Comparison of ENCODE assay signal across 19 cellular contexts in genomic region chr11:204587-205109, GRCh38. TPM values are rescaled to one million over a fixed set of nuclear protein-coding genes. Genes with fewer than 3 reads are reported as not detected.
A peak's percentile ranks its signal among the peaks of the same experiment; 100 is the strongest.
DNase-seq lines count a peak whose midpoint lies in the region; FAIRE-seq and TF ChIP-seq lines count a peak whose summit lies in the region.
"Had no signal": no experiment of that assay in that cellular context is flagged by ENCODE, and none has a peak within 500 bp of the region (broad histone marks: within the 10 kb centered on the region; RNA-seq: fewer than 3 reads in every experiment).

No MANE protein-coding gene starts in this region.

- H3K27ac ChIP-seq in endodermal cell (ENCODE audit: low read depth, low read length) (no peak overlapping the region), stomach (peak overlapping the region in 1 of 5 donors; percentile 2)
- H3K27ac ChIP-seq: thoracic aorta had no signal

- H3K27ac Mint-ChIP-seq in endodermal cell = no peak overlapping the region

- H3K9ac ChIP-seq in Loucy (ENCODE audit: low read depth, low read length, poor library complexity, severe bottlenecking) (no peak overlapping the region), endodermal cell (ENCODE audit: extremely low read depth, low read length, poor library complexity, severe bottlenecking) (no peak overlapping the region)

- peaks cover 20% of the 10 kb centered on the region for H4K20me1 ChIP-seq in Loucy (ENCODE audit: insufficient read depth, low read length, poor library complexity, severe bottlenecking)

- H3K9me3 Mint-ChIP-seq in endodermal cell = no peaks in the 10 kb centered on the region
- H3K9me3 Mint-ChIP-seq: activated T-helper 2 cell treated with anti-CD3 and anti-CD28 coated beads, Interferon-gamma antibody, Interleukin-2, Interleukin-4, amounts not matched to agents 10 μg/mL and 5 μg/mL and 100 μg/mL, durations not matched to agents 14 hours and 24 hours and 36 hours had no signal

- no peak overlapping the region for H3K4me3 Mint-ChIP-seq in endodermal cell

- H3K27me3 ChIP-seq in Loucy (ENCODE audit: insufficient read depth, low read length, poor library complexity, severe bottlenecking) (no peaks in the 10 kb centered on the region), endodermal cell (ENCODE audit: control insufficient read depth, insufficient read depth, low read length, poor library complexity, severe bottlenecking) (no peaks in the 10 kb centered on the region), stomach (no peaks in the 10 kb centered on the region), MG63 (no peaks in the 10 kb centered on the region)

- H3K79me2 ChIP-seq in Loucy (ENCODE audit: insufficient read depth, low read length) = peaks cover 42% of the 10 kb centered on the region

- FAIRE-seq in GM19239 (lab: Jason Lieb, UNC) = no peak
- FAIRE-seq: D721Med, GM18507 had no signal

- H3K9me2 ChIP-seq in Loucy (replicated peaks; ENCODE audit: low read depth, low read length) = no peaks in the 10 kb centered on the region

- H3K36me3 Mint-ChIP-seq in endodermal cell (ENCODE audit: low read depth) = peaks cover 31% of the 10 kb centered on the region

- H3K4me1 ChIP-seq in Loucy (ENCODE audit: insufficient read depth, low read length, poor library complexity, severe bottlenecking) (peaks cover 46% of the 10 kb centered on the region), endodermal cell (ENCODE audit: control insufficient read depth, insufficient read depth, low read length) (peaks cover 33% of the 10 kb centered on the region), stomach (peaks cover 19 to 62% (median 51%) of the 10 kb centered on the region in 4 donors)

- WGBS in endodermal cell (ENCODE audit: insufficient coverage in 1 of 2, insufficient read length in 1 of 2), 2 experiments = 85 to 92% methylated on average over 4 to 11 of the region's 12 CpGs
- WGBS in stomach, 5 donors = 83 to 88% (median 87%) methylated on average over 5 to 12 of the region's 12 CpGs

- peaks cover 29% of the 10 kb centered on the region for H3K4me1 Mint-ChIP-seq in endodermal cell

- TF ChIP-seq EP300 in stomach (IDR thresholded peaks at IDR 0.05) = no peak

- peak overlapping the region; percentile 9 for H3K4me2 ChIP-seq in Loucy (ENCODE audit: low read depth, low read length, poor library complexity, severe bottlenecking)

- H3K4me3 ChIP-seq in Loucy (ENCODE audit: low read length, poor library complexity, severe bottlenecking) (no peak overlapping the region), endodermal cell (ENCODE audit: low read length) (no peak overlapping the region), stomach (peak overlapping the region in 1 of 4 donors; percentile 90), MG63 (no peak overlapping the region)

- peaks cover 5% of the 10 kb centered on the region for H3F3A ChIP-seq in Loucy (ENCODE audit: low read depth)

- H3K36me3 ChIP-seq in Loucy (ENCODE audit: insufficient read depth, low read length) (no peaks in the 10 kb centered on the region), endodermal cell (ENCODE audit: control insufficient read depth, insufficient read depth, low read length) (peaks cover 31% of the 10 kb centered on the region), stomach (peaks cover 12 to 62% (median 56%) of the 10 kb centered on the region in 4 donors), MG63 (peaks cover 71% of the 10 kb centered on the region)

- DNase-seq in activated effector memory CD4-positive, alpha-beta T cell treated with anti-CD3 and anti-CD28 coated beads, Interleukin-2, amount 50 U/mL, for 16 hours = peak; percentile 52
- no peak for DNase-seq in activated effector memory CD4-positive, alpha-beta T cell treated with Interleukin-2 at 50 U/mL for 16 hours
- DNase-seq in endodermal cell = peak; percentile 21
- peak; percentile 14 for DNase-seq in stomach
- no peak for DNase-seq in GM19239 (ENCODE audit: insufficient read length, low spot score)
- no peak for DNase-seq in HCEC 1CT
- DNase-seq in MG63 = no peak
- DNase-seq: naive B cell; NCI-H2081 treated with DMSO at 0.1 percent for 48 hours; retina; stimulated activated CD4-positive, alpha-beta T cell treated with anti-CD3 and anti-CD28 coated beads, Interleukin-1b, Interleukin-23, amount 100 ng/mL, for 48 hours; SW 1271 had no signal

- no peak overlapping the region for H2AFZ ChIP-seq in Loucy (ENCODE audit: low read length)

- TF ChIP-seq POLR2A in stomach (IDR thresholded peaks at IDR 0.05) = no peak

- H3K9me3 ChIP-seq in Loucy (ENCODE audit: insufficient read depth, low read depth, low read length) = no peaks in the 10 kb centered on the region
- no peaks in the 10 kb centered on the region for H3K9me3 ChIP-seq in endodermal cell (ENCODE audit: control insufficient read depth, low read length)
- H3K9me3 ChIP-seq in stomach = no peaks in the 10 kb centered on the region
- no peaks in the 10 kb centered on the region for H3K9me3 ChIP-seq in MG63
- H3K9me3 ChIP-seq: thoracic aorta had no signal

- H3K27me3 Mint-ChIP-seq in endodermal cell (ENCODE audit: insufficient read depth) = no peaks in the 10 kb centered on the region
- H3K27me3 Mint-ChIP-seq: naive B cell had no signal

- TF ChIP-seq CTCF in Loucy (conservative IDR thresholded peaks at IDR 0.05; ENCODE audit: low read length) (no peak), endodermal cell (conservative IDR thresholded peaks at IDR 0.05) (no peak), stomach (IDR thresholded peaks at IDR 0.05) (no peak)

- intact Hi-C loops in stomach (cut with DNase I; ENCODE audit: low total_unique reads) = no loop called here

RNA-seq across cellular contexts. Expression of gene BET1L, which starts 2.6 kb away (rescaled TPM):
- 10 to 100 TPM; 47.4 to 63.7 TPM for total RNA-seq in endodermal cell
- polyA plus RNA-seq in endodermal cell (2013, experiment 1 of 2) = 26.3 TPM
- polyA plus RNA-seq in endodermal cell (2013, experiment 2 of 2) = 25.1 TPM
- 10 to 100 TPM in 4 of 5 donors, 1 to 10 TPM in 1; 7.0 to 36.5 (median 25.0) TPM for total RNA-seq in stomach
- 10 to 100 TPM; 21.8 to 38.3 (median 28.1) TPM for polyA plus RNA-seq in stomach
- total RNA-seq in MG63 (2014; rRNA removed; shearing (Covaris generic); ENCODE audit: low replicate concordance) = 28.2 and 29.0 TPM in 2 replicates

RNA-seq across cellular contexts. Expression of gene RIC8A, which starts 2.9 kb away (rescaled TPM):
- 10 to 100 TPM; 77.1 to 92.6 TPM for total RNA-seq in endodermal cell
- 55.1 TPM for polyA plus RNA-seq in endodermal cell (2013, experiment 1 of 2)
- polyA plus RNA-seq in endodermal cell (2013, experiment 2 of 2) = 56.8 TPM
- 100 to 1,000 TPM in 2 of 5 donors, 10 to 100 TPM in 3; 45.2 to 262 (median 72.3) TPM for total RNA-seq in stomach
- 10 to 100 TPM; 39.2 to 60.8 (median 53.5) TPM for polyA plus RNA-seq in stomach
- 142 and 222 TPM in 2 replicates for total RNA-seq in MG63 (2014; rRNA removed; shearing (Covaris generic); ENCODE audit: low replicate concordance)

RNA-seq across cellular contexts. Expression of gene SCGB1C1, which starts 11.8 kb away (rescaled TPM):
- not detected for total RNA-seq in endodermal cell
- not detected for polyA plus RNA-seq in endodermal cell (2013, experiment 1 of 2)
- polyA plus RNA-seq in endodermal cell (2013, experiment 2 of 2) = not detected
- total RNA-seq in stomach = not detected
- not detected for polyA plus RNA-seq in stomach
- not detected in 2 replicates for total RNA-seq in MG63 (2014; rRNA removed; shearing (Covaris generic); ENCODE audit: low replicate concordance)
- total RNA-seq: activated T-helper 2 cell treated with anti-CD3 and anti-CD28 coated beads, Interferon-gamma antibody, Interleukin-2, Interleukin-4, amounts not matched to agents 10 μg/mL and 5 μg/mL and 100 μg/mL, durations not matched to agents 14 hours and 24 hours and 36 hours; HT1080; liver; thoracic aorta had no signal
- polyA plus RNA-seq: liver had no signal

RNA-seq across cellular contexts. Expression of gene SIRT3, which starts 31.5 kb away (rescaled TPM):
- 10 to 100 TPM; 18.1 to 28.6 TPM for total RNA-seq in endodermal cell
- polyA plus RNA-seq in endodermal cell (2013, experiment 1 of 2) = 20.2 TPM
- polyA plus RNA-seq in endodermal cell (2013, experiment 2 of 2) = 23.5 TPM
- total RNA-seq in stomach = 10 to 100 TPM in 2 of 5 donors, 1 to 10 TPM in 3; 5.4 to 63.7 (median 7.3) TPM
- 10 to 100 TPM; 10.8 to 19.2 (median 13.8) TPM for polyA plus RNA-seq in stomach
- total RNA-seq in MG63 (2014; rRNA removed; shearing (Covaris generic); ENCODE audit: low replicate concordance) = 15.1 and 24.9 TPM in 2 replicates

RNA-seq across cellular contexts. Expression of gene PSMD13, which starts 32.1 kb away (rescaled TPM):
- total RNA-seq in endodermal cell = 100 to 1,000 TPM; 120 to 134 TPM
- 151 TPM for polyA plus RNA-seq in endodermal cell (2013, experiment 1 of 2)
- polyA plus RNA-seq in endodermal cell (2013, experiment 2 of 2) = 145 TPM
- 100 to 1,000 TPM in 2 of 5 donors, 10 to 100 TPM in 3; 36.2 to 132 (median 64.9) TPM for total RNA-seq in stomach
- polyA plus RNA-seq in stomach = 100 to 1,000 TPM; 116 to 126 (median 123) TPM
- total RNA-seq in MG63 (2014; rRNA removed; shearing (Covaris generic); ENCODE audit: low replicate concordance) = 219 and 287 TPM in 2 replicates

Comparison
In these comparisons a context has a peak if more than half of its experiments do, and no peak if none do; other contexts are left out.
1. DNase-seq: peak in activated effector memory CD4-positive, alpha-beta T cell treated with anti-CD3 and anti-CD28 coated beads, Interleukin-2, amount 50 U/mL, for 16 hours (single experiment), endodermal cell (single experiment) and stomach (single experiment); none in activated effector memory CD4-positive, alpha-beta T cell treated with Interleukin-2 at 50 U/mL for 16 hours (single experiment), GM19239 (single experiment), HCEC 1CT (single experiment) and MG63 (single experiment).